16 cellular contexts compared by ENCODE assay signal in genomic region chr11:87743002-87743401, GRCh38.
DNase-seq lines count a peak whose midpoint lies in the region; ATAC-seq and TF ChIP-seq lines count a peak whose summit lies in the region.
"Had no signal": no experiment of that assay in that cellular context is flagged by ENCODE, and none has a peak within 500 bp of the region (broad histone marks: within the 10 kb centered on the region; RNA-seq: fewer than 3 reads in every experiment).

No MANE protein-coding gene starts in this region.

- no peaks in the 10 kb centered on the region for H3K9me2 ChIP-seq in HCT116 (ENCODE audit: insufficient read depth)

- TF ChIP-seq CTCF in HCT116 (IDR thresholded peaks at IDR 0.05 in 2 of 3, conservative IDR thresholded peaks at IDR 0.05 in 1 of 3; ENCODE audit: borderline replicate concordance in 1 of 3, insufficient read depth in 1 of 3, low read depth in 2 of 3, low read length in 2 of 3), result peak in 2 of 3 experiments; percentile 41 to 43; a peak in 3 of 6 replicates

- no peaks in the 10 kb centered on the region for H3K79me2 ChIP-seq in HCT116 (ENCODE audit: insufficient read depth, low read length)
- H3K79me2 ChIP-seq: parathyroid adenoma had no signal

- peaks cover 4% of the 10 kb centered on the region; the same call in 1 of the 2 replicates for H3K27me3 ChIP-seq in HCT116 (ENCODE audit: insufficient read depth, low read length)
- H3K27me3 ChIP-seq: transverse colon had no signal

- POLR2A ChIA-PET in HCT116 (lab: Charles Lee), result no interaction called here

- no peaks in the 10 kb centered on the region for H3K36me3 ChIP-seq in HCT116 (ENCODE audit: control insufficient read depth in 1 of 2, insufficient read depth in 2 of 2, low read length in 2 of 2)
- H3K36me3 ChIP-seq in SK-N-MC (ENCODE audit: insufficient read depth, low read length), result no peaks in the 10 kb centered on the region
- H3K36me3 ChIP-seq: transverse colon had no signal

- H2AFZ ChIP-seq in HCT116 (ENCODE audit: low read depth, low read length, poor library complexity, severe bottlenecking), result no peak overlapping the region
- H2AFZ ChIP-seq: parathyroid adenoma had no signal

- no TSS peak for BruUV-seq in HCT116 (replicated peaks; lab: Mats Ljungman, UMichigan)

- ATAC-seq in HCT116, result peak; percentile 64
- ATAC-seq in HG02870 (IDR thresholded peaks at IDR 0.05; ENCODE audit: unreplicated experiment), result no peak

- H3K9ac ChIP-seq in HCT116 (ENCODE audit: low read length), result no peak overlapping the region
- H3K9ac ChIP-seq in SK-N-MC (ENCODE audit: insufficient read length), result no peak overlapping the region
- H3K9ac ChIP-seq: parathyroid adenoma had no signal

- TF ChIP-seq RAD21 in HCT116 (IDR thresholded peaks at IDR 0.05; ENCODE audit: low read depth), result peak; percentile 44; the same call in 1 of the 2 replicates

- no peak overlapping the region for H3K4me2 ChIP-seq in HCT116 (ENCODE audit: low read length)

- H3K27ac ChIP-seq in HCT116 (ENCODE audit: low read depth, low read length) (no peak overlapping the region), SK-N-MC (0 out of 2 replicates have a peak overlapping the region, but pooled peaks have one; percentile 4)
- H3K27ac ChIP-seq: parathyroid adenoma, transverse colon had no signal

- H3K4me3 ChIP-seq in HCT116 (replicated peaks in 1 of 2; ENCODE audit: low read depth in 1 of 2, low read length in 2 of 2) (no peak overlapping the region), SK-N-MC (peak overlapping the region; percentile 1; the same call in 1 of the 2 replicates)
- H3K4me3 ChIP-seq: transverse colon had no signal

- no peak for TF ChIP-seq POLR2A in HCT116 (IDR thresholded peaks at IDR 0.05; ENCODE audit: borderline replicate concordance, extremely low read depth, insufficient read depth, insufficient read length)

- RAD21 ChIA-PET in HCT116 (lab: Charles Lee; ENCODE audit: low non-redundant PET in 1 of 2, low total read pairs in 2 of 2, uncharacterized antibody in 2 of 2, unreplicated experiment in 2 of 2), result no interaction called here

- H4K20me1 ChIP-seq in HCT116 (ENCODE audit: insufficient read depth), result no peaks in the 10 kb centered on the region

- CTCF ChIA-PET in HCT116 (lab: Charles Lee), result no interaction called here

- no peaks in the 10 kb centered on the region for H3K4me1 ChIP-seq in HCT116 (ENCODE audit: control insufficient read depth in 1 of 2, insufficient read depth in 2 of 2, low read length in 2 of 2)
- H3K4me1 ChIP-seq: parathyroid adenoma, transverse colon had no signal

- H3K9me3 ChIP-seq in HCT116 (ENCODE audit: control insufficient read depth in 1 of 2, insufficient read depth in 1 of 2, low read depth in 1 of 2, low read length in 2 of 2), result no peaks in the 10 kb centered on the region
- no peaks in the 10 kb centered on the region for H3K9me3 ChIP-seq in SK-N-MC (ENCODE audit: low read depth, low read length)
- H3K9me3 ChIP-seq: transverse colon had no signal

- DNase-seq in DMS 273 (lab: John Stamatoyannopoulos, UW; ENCODE audit: unreplicated experiment) (peak; percentile 1), DMS 273 treated with DMSO at 0.1 percent for 48 hours (lab: John Stamatoyannopoulos, UW) (no peak), HCT116 (ENCODE audit: low read depth, low spot score) (no peak), SK-N-MC (ENCODE audit: low read depth, low spot score) (no peak), medulla oblongata (ENCODE audit: extremely low spot score) (peak; percentile 26), 8988T (no peak), A172 (ENCODE audit: low spot score) (no peak)
- DNase-seq: activated CD4-positive, alpha-beta memory T cell treated with anti-CD3 and anti-CD28 coated beads, Interleukin-2, amount 10 ng/mL, durations not matched to agents 7 days and 5 days; activated gamma-delta T cell; HCEC 1CT; NCI-H187 treated with DMSO at 0.1 percent for 48 hours; stimulated activated CD8-positive, alpha-beta memory T cell treated with anti-CD3 and anti-CD28 coated beads, Interleukin-4, amount 100 ng/mL, for 48 hours; T1000; transverse colon had no signal

- intact Hi-C loops in HCT116 (cut with micrococcal nuclease), result no loop called here

TF ChIP-seq in HCT116, 20 proteins besides CTCF, POLR2A, EP300 and RAD21:
- no peak for TF ChIP-seq SRF (IDR thresholded peaks at IDR 0.05; ENCODE audit: low read depth)
- no peak for TF ChIP-seq ATF3 (IDR thresholded peaks at IDR 0.05)
- no peak for TF ChIP-seq JUND (IDR thresholded peaks at IDR 0.05)
- TF ChIP-seq ELF1 (IDR thresholded peaks at IDR 0.05; ENCODE audit: borderline replicate concordance, low read depth), result no peak
- TF ChIP-seq REST (IDR thresholded peaks at IDR 0.05; ENCODE audit: low read depth), result no peak
- no peak for TF ChIP-seq EGR1 (IDR thresholded peaks at IDR 0.05; ENCODE audit: low read depth)
- TF ChIP-seq FOSL1 (IDR thresholded peaks at IDR 0.05; ENCODE audit: low read depth), result no peak
- TF ChIP-seq YY1 (IDR thresholded peaks at IDR 0.05; ENCODE audit: extremely low read depth, insufficient replicate concordance, low read depth, low read length), result no peak
- no peak for TF ChIP-seq ZNF274 (IDR thresholded peaks at IDR 0.05; ENCODE audit: low read depth, low read length)
- no peak for TF ChIP-seq ZFX (IDR thresholded peaks at IDR 0.05)
- TF ChIP-seq CEBPB (IDR thresholded peaks at IDR 0.05; ENCODE audit: low read depth), result no peak
- no peak for TF ChIP-seq POLR2AphosphoS5 (IDR thresholded peaks at IDR 0.05; ENCODE audit: low read depth, low read length)
- TF ChIP-seq SIN3A (IDR thresholded peaks at IDR 0.05; ENCODE audit: low read depth), result no peak

Comparison
In these comparisons a context has a peak if more than half of its experiments do, and no peak if none do; other contexts are left out.
1. DNase-seq: peak in DMS 273 (single experiment) and medulla oblongata (single experiment); none in DMS 273 treated with DMSO at 0.1 percent for 48 hours (single experiment), HCT116 (single experiment), SK-N-MC (single experiment), 8988T (single experiment) and A172 (single experiment).